ENCODE assay signal across 8 cellular contexts in the genomic region with DNA sequence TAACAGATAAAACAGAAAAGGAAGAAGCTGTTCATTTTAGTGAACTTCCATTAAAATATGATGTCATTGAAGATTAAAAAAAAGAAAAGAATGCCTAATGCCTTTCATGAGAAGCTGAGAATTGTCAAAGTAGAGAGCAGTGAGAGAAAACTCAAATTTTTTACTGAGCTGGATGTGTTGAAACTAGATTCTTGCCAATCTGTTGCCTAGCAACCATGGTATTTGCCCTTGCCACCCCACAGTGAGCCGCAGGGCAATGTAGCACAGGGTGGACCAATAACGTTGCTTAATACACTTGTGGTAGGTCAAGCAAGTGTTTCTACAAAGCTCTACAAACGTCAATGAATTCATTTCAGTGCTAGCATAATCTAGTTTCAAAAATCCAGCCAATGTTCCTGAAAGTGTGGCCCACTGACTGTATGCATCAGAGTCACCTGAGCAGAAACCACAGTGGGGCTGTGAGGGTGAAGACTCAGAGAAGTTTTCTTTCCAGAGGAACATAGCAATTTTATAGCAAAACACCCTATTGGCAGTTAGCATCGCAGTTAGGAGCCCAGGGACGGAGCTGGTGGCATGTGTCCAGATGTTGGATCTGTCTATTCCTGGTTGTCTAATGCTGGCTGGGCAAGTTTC.
DNase-seq lines count a peak whose midpoint lies in the region; ATAC-seq lines count a peak whose summit lies in the region.

No MANE protein-coding gene starts in this region.

- H3K4me1 Mint-ChIP-seq in IgD-negative memory B cell, result peaks cover 20 to 37% (median 28%) of the 10 kb centered on the region in 3 donors
- peaks cover 66% of the 10 kb centered on the region for H3K4me1 Mint-ChIP-seq in activated CD8-positive, alpha-beta T cell treated with anti-CD3 and anti-CD28 coated beads, Interleukin-2, amount 10 ng/mL, durations not matched to agents 7 days and 5 days (ENCODE audit: low read depth)

- no peaks in the 10 kb centered on the region for H3K27me3 Mint-ChIP-seq in IgD-negative memory B cell
- H3K27me3 Mint-ChIP-seq in activated CD8-positive, alpha-beta T cell treated with anti-CD3 and anti-CD28 coated beads, Interleukin-2, amount 10 ng/mL, durations not matched to agents 7 days and 5 days (ENCODE audit: low read depth), result no peaks in the 10 kb centered on the region

- H3K4me3 Mint-ChIP-seq in IgD-negative memory B cell, result no peak overlapping the region
- no peak overlapping the region for H3K4me3 Mint-ChIP-seq in activated CD8-positive, alpha-beta T cell treated with anti-CD3 and anti-CD28 coated beads, Interleukin-2, amount 10 ng/mL, durations not matched to agents 7 days and 5 days

- DNase-seq in stimulated activated CD4-positive, alpha-beta T cell treated with anti-CD3 and anti-CD28 coated beads, Interleukin-4, amount 100 ng/mL, for 24 hours, result peak; percentile 33
- DNase-seq in stimulated activated CD4-positive, alpha-beta T cell treated with anti-CD3 and anti-CD28 coated beads, Interleukin-4, amount 100 ng/mL, for 1 hour, result no peak
- DNase-seq in activated CD8-positive, alpha-beta T cell treated with anti-CD3 and anti-CD28 coated beads, Interleukin-2, amount 10 ng/mL, durations not matched to agents 7 days and 5 days, result no peak
- DNase-seq in globus pallidus (ENCODE audit: low spot score) (peak; percentile 47), posterior vena cava (ENCODE audit: low spot score) (peak; percentile 85), GM19240 (ENCODE audit: insufficient read length, low spot score) (no peak)

- POLR2A ChIA-PET in activated CD8-positive, alpha-beta T cell treated with anti-CD3 and anti-CD28 coated beads, Interleukin-2, amount 10 ng/mL, durations not matched to agents 7 days and 5 days (lab: Charles Lee), result no interaction called here

- intact Hi-C loops in posterior vena cava (cut with DNase I), result no loop called here

- H3K27ac Mint-ChIP-seq in IgD-negative memory B cell, result peak overlapping the region in 2 of 3 donors; percentile 57 to 73
- H3K27ac Mint-ChIP-seq in activated CD8-positive, alpha-beta T cell treated with anti-CD3 and anti-CD28 coated beads, Interleukin-2, amount 10 ng/mL, durations not matched to agents 7 days and 5 days, result peak overlapping the region; percentile 45

- CTCF ChIA-PET in activated CD8-positive, alpha-beta T cell treated with anti-CD3 and anti-CD28 coated beads, Interleukin-2, amount 10 ng/mL, durations not matched to agents 7 days and 5 days (lab: Charles Lee), result interaction anchor here (0.6 to 0.8 kb wide), 2 partner anchors 10 to 12 kb away, joined by 3 read pairs; no protein-coding TSS in a partner anchor

- H3K9me3 Mint-ChIP-seq in IgD-negative memory B cell, result no peaks in the 10 kb centered on the region
- peaks cover 3% of the 10 kb centered on the region for H3K9me3 Mint-ChIP-seq in activated CD8-positive, alpha-beta T cell treated with anti-CD3 and anti-CD28 coated beads, Interleukin-2, amount 10 ng/mL, durations not matched to agents 7 days and 5 days (ENCODE audit: insufficient read depth)

- ATAC-seq in activated CD8-positive, alpha-beta T cell treated with anti-CD3 and anti-CD28 coated beads, Interleukin-2, amount 10 ng/mL, durations not matched to agents 7 days and 5 days, result peak; percentile 74
- no peak for ATAC-seq in HG03520 (IDR thresholded peaks at IDR 0.05; ENCODE audit: unreplicated experiment)

- peaks cover 16% of the 10 kb centered on the region for H3K36me3 Mint-ChIP-seq in IgD-negative memory B cell
- peaks cover 81% of the 10 kb centered on the region for H3K36me3 Mint-ChIP-seq in activated CD8-positive, alpha-beta T cell treated with anti-CD3 and anti-CD28 coated beads, Interleukin-2, amount 10 ng/mL, durations not matched to agents 7 days and 5 days (ENCODE audit: low read depth)

Comparison
In these comparisons a context has a peak if more than half of its experiments do, and no peak if none do; other contexts are left out.
1. DNase-seq: peak in stimulated activated CD4-positive, alpha-beta T cell treated with anti-CD3 and anti-CD28 coated beads, Interleukin-4, amount 100 ng/mL, for 24 hours (single experiment), globus pallidus (single experiment) and posterior vena cava (single experiment); none in stimulated activated CD4-positive, alpha-beta T cell treated with anti-CD3 and anti-CD28 coated beads, Interleukin-4, amount 100 ng/mL, for 1 hour (single experiment), activated CD8-positive, alpha-beta T cell treated with anti-CD3 and anti-CD28 coated beads, Interleukin-2, amount 10 ng/mL, durations not matched to agents 7 days and 5 days (single experiment) and GM19240 (single experiment).